In the genomic region with DNA sequence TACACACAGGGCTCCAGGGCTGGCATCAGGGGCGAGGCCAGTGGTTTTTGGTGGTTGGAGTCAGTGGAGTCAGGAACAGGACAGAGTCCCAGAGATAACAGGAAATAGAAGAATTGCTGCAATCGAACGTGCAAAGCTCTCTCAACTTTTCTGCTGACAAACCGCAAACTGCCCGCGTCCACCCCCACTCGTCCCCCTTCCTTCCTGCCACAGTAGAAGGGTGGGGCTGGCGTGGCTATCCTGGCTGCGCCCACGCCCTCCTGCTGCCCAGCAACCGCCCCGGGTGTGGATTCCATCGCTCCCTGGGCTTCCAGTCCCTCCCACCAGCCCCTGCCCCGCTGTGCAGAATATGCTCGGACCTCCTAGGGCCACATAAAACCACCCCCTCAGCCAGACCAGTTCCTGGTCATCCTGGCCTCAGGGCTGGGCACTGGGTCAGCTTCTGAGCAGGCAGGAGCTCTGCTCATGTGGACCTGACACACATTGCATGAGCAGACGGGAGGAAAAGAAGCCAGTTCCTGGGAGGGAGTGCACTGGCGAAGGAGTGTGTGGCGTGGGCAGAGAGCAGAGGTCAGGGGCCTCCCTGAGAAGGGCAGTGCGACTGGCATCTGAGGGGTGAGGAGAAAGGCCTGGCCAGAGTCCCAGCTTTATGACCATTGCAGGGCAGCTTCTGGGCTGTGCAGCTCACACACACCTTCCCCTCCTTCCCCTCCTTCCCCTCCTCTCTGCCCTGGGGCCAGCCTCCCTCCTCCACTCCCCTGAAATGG, we compare ENCODE assay signal across 8 cellular contexts.
DNase-seq lines count a peak whose midpoint lies in the region; ATAC-seq and TF ChIP-seq lines count a peak whose summit lies in the region.

No MANE protein-coding gene starts in this region.

- intact Hi-C loops in A673 (cut with micrococcal nuclease; ENCODE audit: unreplicated experiment), result no loop called here

- no peak for TF ChIP-seq CTCF in A673 (conservative IDR thresholded peaks at IDR 0.05; ENCODE audit: low read depth, low read length)

- H3K36me3 Mint-ChIP-seq in T-helper 2 cell treated with Interferon-gamma antibody and Interleukin-4, amounts not matched to agents 5 μg/mL and 100 μg/mL, for 36 hours (ENCODE audit: low read depth), result peaks cover 36% of the 10 kb centered on the region

- 0 out of 2 replicates have a peak overlapping the region, but pooled peaks have one; percentile 44 for H3K9ac ChIP-seq in HUES48 (ENCODE audit: low read depth, low read length)

- no peak overlapping the region for H3K27ac ChIP-seq in HUES48 (ENCODE audit: low read depth, low read length)
- H3K27ac ChIP-seq in A673 (ENCODE audit: low read depth, low read length, poor library complexity, severe bottlenecking), result no peak overlapping the region

- H3K4me1 Mint-ChIP-seq in T-helper 2 cell treated with Interferon-gamma antibody and Interleukin-4, amounts not matched to agents 5 μg/mL and 100 μg/mL, for 36 hours (ENCODE audit: low read depth), result peaks cover 3% of the 10 kb centered on the region

- ATAC-seq in HG02571 (IDR thresholded peaks at IDR 0.05; ENCODE audit: unreplicated experiment), result no peak

- CTCF ChIA-PET in A673 (lab: Charles Lee), result no interaction called here

- DNase-seq in T-helper 2 cell treated with Interferon-gamma antibody and Interleukin-4, amounts not matched to agents 5 μg/mL and 100 μg/mL, for 36 hours (ENCODE audit: low spot score), result no peak
- peak; percentile 79 for DNase-seq in glomerular visceral epithelial cell (ENCODE audit: extremely low spot score)
- DNase-seq in stimulated activated CD8-positive, alpha-beta memory T cell treated with anti-CD3 and anti-CD28 coated beads, Interleukin-15, amount 100 ng/mL, for 48 hours (ENCODE audit: low read depth in 2 of 2), result peak; percentile 2 to 20
- DNase-seq in NCI-H2196 (lab: John Stamatoyannopoulos, UW; ENCODE audit: unreplicated experiment), result no peak
- DNase-seq in A673 (ENCODE audit: low spot score), result no peak
- no peak for DNase-seq in NCI-H1105 treated with DMSO at 0.1 percent for 48 hours (lab: John Stamatoyannopoulos, UW)

- no peaks in the 10 kb centered on the region for H3K9me3 Mint-ChIP-seq in T-helper 2 cell treated with Interferon-gamma antibody and Interleukin-4, amounts not matched to agents 5 μg/mL and 100 μg/mL, for 36 hours

- BruUV-seq in A673 (replicated peaks; lab: Mats Ljungman, UMichigan), result no TSS peak

- H3K4me1 ChIP-seq in HUES48 (ENCODE audit: control insufficient read depth, insufficient read depth, low read length), result peaks cover 11% of the 10 kb centered on the region
- H3K4me1 ChIP-seq in A673 (ENCODE audit: insufficient read depth, low read length, poor library complexity, severe bottlenecking), result peaks cover 37% of the 10 kb centered on the region

- H3K27me3 Mint-ChIP-seq in T-helper 2 cell treated with Interferon-gamma antibody and Interleukin-4, amounts not matched to agents 5 μg/mL and 100 μg/mL, for 36 hours (ENCODE audit: low read depth), result no peaks in the 10 kb centered on the region

- H3K9me3 ChIP-seq in HUES48 (ENCODE audit: control insufficient read depth, insufficient read depth, low read length), result no peaks in the 10 kb centered on the region
- no peaks in the 10 kb centered on the region for H3K9me3 ChIP-seq in A673 (ENCODE audit: low read depth, low read length, poor library complexity, severe bottlenecking)

- H3K36me3 ChIP-seq in HUES48 (ENCODE audit: control insufficient read depth, insufficient read depth, low read length) (peaks cover 5% of the 10 kb centered on the region; the same call in 1 of the 2 replicates), A673 (ENCODE audit: insufficient read depth, low read length, poor library complexity, severe bottlenecking) (no peaks in the 10 kb centered on the region)

- H3K4me3 Mint-ChIP-seq in T-helper 2 cell treated with Interferon-gamma antibody and Interleukin-4, amounts not matched to agents 5 μg/mL and 100 μg/mL, for 36 hours, result no peak overlapping the region

- POLR2A ChIA-PET in A673 (lab: Charles Lee; ENCODE audit: low non-redundant PET), result no interaction called here

- no peak overlapping the region for H3K4me3 ChIP-seq in HUES48 (ENCODE audit: low read depth, low read length)
- H3K4me3 ChIP-seq in A673 (ENCODE audit: low read depth, low read length, poor library complexity, severe bottlenecking), result no peak overlapping the region

- peak overlapping the region; percentile 26 for H3K27ac Mint-ChIP-seq in T-helper 2 cell treated with Interferon-gamma antibody and Interleukin-4, amounts not matched to agents 5 μg/mL and 100 μg/mL, for 36 hours

- H3K27me3 ChIP-seq in HUES48 (ENCODE audit: control insufficient read depth, insufficient read depth, low read length) (no peaks in the 10 kb centered on the region), A673 (replicated peaks; ENCODE audit: insufficient read depth, low read depth, low read length, poor library complexity) (no peaks in the 10 kb centered on the region)

Comparison
In these comparisons a context has a peak if more than half of its experiments do, and no peak if none do; other contexts are left out.
1. DNase-seq: peak in glomerular visceral epithelial cell (single experiment) and stimulated activated CD8-positive, alpha-beta memory T cell treated with anti-CD3 and anti-CD28 coated beads, Interleukin-15, amount 100 ng/mL, for 48 hours (2 of 2); none in T-helper 2 cell treated with Interferon-gamma antibody and Interleukin-4, amounts not matched to agents 5 μg/mL and 100 μg/mL, for 36 hours (single experiment), NCI-H2196 (single experiment), A673 (single experiment) and NCI-H1105 treated with DMSO at 0.1 percent for 48 hours (single experiment).